ENCODE assay signal across 8 cellular contexts in genomic region chr3:141682921-141683320, GRCh38.
"Had no signal": no experiment of that assay in that cellular context is flagged by ENCODE, and none has a peak within 500 bp of the region (broad histone marks: within the 10 kb centered on the region; RNA-seq: fewer than 3 reads in every experiment).

No MANE protein-coding gene starts in this region.

- H2AFZ ChIP-seq: GM23338 had no signal

- H3K4me3 ChIP-seq: GM23338, HAP-1 had no signal

- ATAC-seq: GM23338, HCT116, HepG2 had no signal

- H3K27me3 Mint-ChIP-seq: IgD-negative memory B cell had no signal

- H3K27ac ChIP-seq: HL-60 had no signal

- H3K36me3 ChIP-seq: HAP-1 had no signal

- DNase-seq: H7, HFFc6 had no signal

- H3K9me3 Mint-ChIP-seq: HFFc6 had no signal

- H3K9me3 ChIP-seq: HAP-1 had no signal

- H3K4me2 ChIP-seq: GM23338 had no signal

- H3K4me3 Mint-ChIP-seq: GM23338, HFFc6, IgD-negative memory B cell had no signal

- H3K27ac Mint-ChIP-seq: GM23338, HFFc6, IgD-negative memory B cell had no signal

- H3K4me1 ChIP-seq: HAP-1 had no signal
